Comparison of ENCODE assay signal across 32 cellular contexts in genomic region chr12:7206691-7207090, GRCh38.
"Had no signal": no experiment of that assay in that cellular context is flagged by ENCODE, and none has a peak within 500 bp of the region (broad histone marks: within the 10 kb centered on the region; RNA-seq: fewer than 3 reads in every experiment).

No MANE protein-coding gene starts in this region.

- H3K4me1 ChIP-seq: adrenal gland, body of pancreas, colonic mucosa, heart left ventricle had no signal

- H3K27ac Mint-ChIP-seq: activated CD4-positive, alpha-beta memory T cell treated with anti-CD3 and anti-CD28 coated beads for 36 hours; activated CD8-positive, alpha-beta memory T cell treated with anti-CD3 and anti-CD28 coated beads, Interleukin-2, amount 10 ng/mL, durations not matched to agents 7 days and 5 days; activated CD8-positive, alpha-beta T cell treated with anti-CD3 and anti-CD28 coated beads, Interleukin-2, amount 10 ng/mL, durations not matched to agents 7 days and 5 days; activated naive CD4-positive, alpha-beta T cell treated with anti-CD3 and anti-CD28 coated beads for 36 hours; activated naive CD4-positive, alpha-beta T cell treated with anti-CD3 and anti-CD28 coated beads, Interleukin-2, amount 50 U/mL, for 24 hours; activated naive CD8-positive, alpha-beta T cell treated with anti-CD3 and anti-CD28 coated beads for 36 hours; activated naive CD8-positive, alpha-beta T cell treated with anti-CD3 and anti-CD28 coated beads, Interleukin-2, amount 50 U/mL, for 24 hours; activated T-helper 1 cell treated with anti-CD3 and anti-CD28 coated beads, Interleukin-12 subunit alpha, Interleukin-12 subunit beta, Interleukin-2, Interleukin-4 antibody, amounts not matched to agents 30 ng/mL and 10 ng/mL and 1 ng/mL, durations not matched to agents 14 hours and 24 hours and 36 hours; activated T-helper 2 cell treated with anti-CD3 and anti-CD28 coated beads, Interferon-gamma antibody, Interleukin-2, Interleukin-4, amounts not matched to agents 10 μg/mL and 5 μg/mL and 100 μg/mL, durations not matched to agents 14 hours and 24 hours and 36 hours; WTC11 had no signal

- FAIRE-seq: endometrium, endothelial cell of umbilical vein, frontal cortex had no signal

- H3K4me3 ChIP-seq: adrenal gland, body of pancreas, colonic mucosa, heart left ventricle had no signal

- H3K9me3 ChIP-seq: adrenal gland, body of pancreas, colonic mucosa had no signal

- H3K27me3 Mint-ChIP-seq: activated CD4-positive, alpha-beta memory T cell treated with anti-CD3 and anti-CD28 coated beads for 36 hours; activated CD8-positive, alpha-beta memory T cell treated with anti-CD3 and anti-CD28 coated beads, Interleukin-2, amount 10 ng/mL, durations not matched to agents 7 days and 5 days; activated naive CD4-positive, alpha-beta T cell treated with anti-CD3 and anti-CD28 coated beads, Interleukin-2, amount 50 U/mL, for 24 hours; activated naive CD8-positive, alpha-beta T cell treated with anti-CD3 and anti-CD28 coated beads for 36 hours; activated naive CD8-positive, alpha-beta T cell treated with anti-CD3 and anti-CD28 coated beads, Interleukin-2, amount 50 U/mL, for 24 hours had no signal

- H3K4me3 Mint-ChIP-seq: activated CD4-positive, alpha-beta memory T cell treated with anti-CD3 and anti-CD28 coated beads for 36 hours; activated CD8-positive, alpha-beta memory T cell treated with anti-CD3 and anti-CD28 coated beads, Interleukin-2, amount 10 ng/mL, durations not matched to agents 7 days and 5 days; activated CD8-positive, alpha-beta T cell treated with anti-CD3 and anti-CD28 coated beads, Interleukin-2, amount 10 ng/mL, durations not matched to agents 7 days and 5 days; activated naive CD4-positive, alpha-beta T cell treated with anti-CD3 and anti-CD28 coated beads for 36 hours; activated naive CD4-positive, alpha-beta T cell treated with anti-CD3 and anti-CD28 coated beads, Interleukin-2, amount 50 U/mL, for 24 hours; activated naive CD8-positive, alpha-beta T cell treated with anti-CD3 and anti-CD28 coated beads for 36 hours; activated naive CD8-positive, alpha-beta T cell treated with anti-CD3 and anti-CD28 coated beads, Interleukin-2, amount 50 U/mL, for 24 hours; activated T-helper 1 cell treated with anti-CD3 and anti-CD28 coated beads, Interleukin-12 subunit alpha, Interleukin-12 subunit beta, Interleukin-2, Interleukin-4 antibody, amounts not matched to agents 30 ng/mL and 10 ng/mL and 1 ng/mL, durations not matched to agents 14 hours and 24 hours and 36 hours; WTC11 had no signal

- H3K27ac ChIP-seq: adrenal gland, body of pancreas, colonic mucosa, epithelial cell of prostate, heart left ventricle had no signal

- DNase-seq: activated CD4-positive, alpha-beta memory T cell treated with anti-CD3 and anti-CD28 coated beads for 36 hours; activated CD4-positive, alpha-beta T cell treated with anti-CD3 and anti-CD28 coated beads for 1 hour; activated CD4-positive, alpha-beta T cell treated with anti-CD3 and anti-CD28 coated beads for 48 hours; activated CD8-positive, alpha-beta memory T cell treated with anti-CD3 and anti-CD28 coated beads, Interleukin-2, amount 10 ng/mL, durations not matched to agents 7 days and 5 days; activated CD8-positive, alpha-beta memory T cell treated with anti-CD3 and anti-CD28 coated beads, Interleukin-2, amount 50 U/mL, for 4 hours; activated CD8-positive, alpha-beta T cell treated with anti-CD3 and anti-CD28 coated beads, Interleukin-2, amount 10 ng/mL, durations not matched to agents 7 days and 5 days; activated effector memory CD4-positive, alpha-beta T cell treated with anti-CD3 and anti-CD28 coated beads, Interleukin-2, amount 50 U/mL, for 16 hours; activated naive CD4-positive, alpha-beta T cell treated with anti-CD3 and anti-CD28 coated beads for 36 hours; activated naive CD8-positive, alpha-beta T cell treated with anti-CD3 and anti-CD28 coated beads for 36 hours; activated naive CD8-positive, alpha-beta T cell treated with anti-CD3 and anti-CD28 coated beads, Interleukin-2, amount 50 U/mL, for 24 hours; activated T-cell treated with anti-CD3 and anti-CD28 coated beads, Interleukin-2, amount 50 U/mL, for 1 hour; activated T-cell treated with anti-CD3 and anti-CD28 coated beads, Interleukin-2, amount 50 U/mL, for 48 hours; adrenal gland; amygdala; aorta; body of pancreas; central memory CD4-positive, alpha-beta T cell; cerebellar nuclear complex; colonic mucosa; effector CD8-positive, alpha-beta T cell; foreskin fibroblast; glutamatergic neuron; heart left ventricle; T-helper 2 cell had no signal

- H3K9me3 Mint-ChIP-seq: activated naive CD4-positive, alpha-beta T cell treated with anti-CD3 and anti-CD28 coated beads, Interleukin-2, amount 50 U/mL, for 24 hours; activated naive CD8-positive, alpha-beta T cell treated with anti-CD3 and anti-CD28 coated beads, Interleukin-2, amount 50 U/mL, for 24 hours; activated T-helper 1 cell treated with anti-CD3 and anti-CD28 coated beads, Interleukin-12 subunit alpha, Interleukin-12 subunit beta, Interleukin-2, Interleukin-4 antibody, amounts not matched to agents 30 ng/mL and 10 ng/mL and 1 ng/mL, durations not matched to agents 14 hours and 24 hours and 36 hours; activated T-helper 2 cell treated with anti-CD3 and anti-CD28 coated beads, Interferon-gamma antibody, Interleukin-2, Interleukin-4, amounts not matched to agents 10 μg/mL and 5 μg/mL and 100 μg/mL, durations not matched to agents 14 hours and 24 hours and 36 hours had no signal

- H3K4me1 Mint-ChIP-seq: activated CD8-positive, alpha-beta memory T cell treated with anti-CD3 and anti-CD28 coated beads, Interleukin-2, amount 10 ng/mL, durations not matched to agents 7 days and 5 days; activated naive CD4-positive, alpha-beta T cell treated with anti-CD3 and anti-CD28 coated beads, Interleukin-2, amount 50 U/mL, for 24 hours; activated naive CD8-positive, alpha-beta T cell treated with anti-CD3 and anti-CD28 coated beads for 36 hours; activated naive CD8-positive, alpha-beta T cell treated with anti-CD3 and anti-CD28 coated beads, Interleukin-2, amount 50 U/mL, for 24 hours; WTC11 had no signal
